ENCODE assay signal across 8 cellular contexts in genomic region chr9:134099123-134099761, GRCh38. TPM values are rescaled to one million over a fixed set of nuclear protein-coding genes. Genes with fewer than 3 reads are reported as not detected.
DNase-seq lines count a peak whose midpoint lies in the region; ATAC-seq and TF ChIP-seq lines count a peak whose summit lies in the region.

No MANE protein-coding gene starts in this region.

- H3K36me3 ChIP-seq in CD4-positive, CD25-positive, alpha-beta regulatory T cell (ENCODE audit: control insufficient read depth, insufficient read depth, low read length), result no peaks in the 10 kb centered on the region
- no peaks in the 10 kb centered on the region for H3K36me3 ChIP-seq in OCI-LY7 (ENCODE audit: insufficient read depth, low read length)

- peaks cover 7% of the 10 kb centered on the region for H3K27me3 Mint-ChIP-seq in CD4-positive, CD25-positive, alpha-beta regulatory T cell

- no peak overlapping the region for H3K27ac ChIP-seq in CD4-positive, CD25-positive, alpha-beta regulatory T cell (ENCODE audit: insufficient read depth, low read length, poor library complexity, severe bottlenecking)
- H3K27ac ChIP-seq in OCI-LY7 (ENCODE audit: low read depth, low read length, poor library complexity, severe bottlenecking), result no peak overlapping the region

- H3K9me3 Mint-ChIP-seq in CD4-positive, CD25-positive, alpha-beta regulatory T cell, result no peaks in the 10 kb centered on the region

- peak; percentile 36 to 57 (median 51) for DNase-seq in CD4-positive, CD25-positive, alpha-beta regulatory T cell
- DNase-seq in HFF-Myc (ENCODE audit: extremely low read depth, low read depth) (peak; percentile 16), OCI-LY7 (ENCODE audit: low spot score) (peak; percentile 67), activated T-cell treated with anti-CD3 and anti-CD28 coated beads for 24 hours (ENCODE audit: low read depth) (peak; percentile 46), fibroblast of the conjunctiva (ENCODE audit: low read depth) (peak; percentile 5), retinal pigment epithelial cell (ENCODE audit: low read depth) (no peak)

- no peak overlapping the region for H3K27ac Mint-ChIP-seq in CD4-positive, CD25-positive, alpha-beta regulatory T cell

- no peak overlapping the region for H3K4me3 ChIP-seq in CD4-positive, CD25-positive, alpha-beta regulatory T cell (ENCODE audit: low read depth, low read length)
- H3K4me3 ChIP-seq in HFF-Myc (replicated peaks; ENCODE audit: low read depth, low read length) (no peak overlapping the region), OCI-LY7 (ENCODE audit: low read depth, low read length, poor library complexity, severe bottlenecking) (no peak overlapping the region), retinal pigment epithelial cell (ENCODE audit: low read length) (no peak overlapping the region)

- peaks cover 0 to 4% (median 0%) of the 10 kb centered on the region in 4 donors for H3K4me1 Mint-ChIP-seq in CD4-positive, CD25-positive, alpha-beta regulatory T cell

- H4K20me1 ChIP-seq in OCI-LY7 (ENCODE audit: insufficient read depth, low read length), result no peaks in the 10 kb centered on the region

- H3K4me3 Mint-ChIP-seq in CD4-positive, CD25-positive, alpha-beta regulatory T cell, result no peak overlapping the region

- no peak overlapping the region for H3K4me2 ChIP-seq in OCI-LY7 (ENCODE audit: low read length)

- peak; percentile 78 for TF ChIP-seq CTCF in HFF-Myc (IDR thresholded peaks at IDR 0.05; ENCODE audit: low read depth, low read length, missing control alignments)
- TF ChIP-seq CTCF in OCI-LY7 (conservative IDR thresholded peaks at IDR 0.05; ENCODE audit: low read length), result peak; percentile 88
- peak; percentile 82 for TF ChIP-seq CTCF in retinal pigment epithelial cell (conservative IDR thresholded peaks at IDR 0.05; ENCODE audit: low read depth, low read length)

- CTCF ChIA-PET in OCI-LY7 (lab: Charles Lee; ENCODE audit: unreplicated experiment), result interaction anchor here (0.7 kb wide), 1 partner anchor 305 kb away, joined by 3 read pairs; no protein-coding TSS in a partner anchor

- H3K27me3 ChIP-seq in CD4-positive, CD25-positive, alpha-beta regulatory T cell (ENCODE audit: control insufficient read depth, insufficient read depth, low read length), result no peaks in the 10 kb centered on the region

- ATAC-seq in CD4-positive, CD25-positive, alpha-beta regulatory T cell (ENCODE audit: low read depth in 2 of 2), result peak; percentile 55 to 62
- ATAC-seq in GM18498 (IDR thresholded peaks at IDR 0.05; ENCODE audit: unreplicated experiment), result no peak
- no peak for ATAC-seq in HG03432 (IDR thresholded peaks at IDR 0.05; ENCODE audit: unreplicated experiment)

- H3K36me3 Mint-ChIP-seq in CD4-positive, CD25-positive, alpha-beta regulatory T cell, result no peaks in the 10 kb centered on the region

- H3K9me3 ChIP-seq in CD4-positive, CD25-positive, alpha-beta regulatory T cell (ENCODE audit: control insufficient read depth in 2 of 2, low read length in 2 of 2), result no peaks in the 10 kb centered on the region
- no peaks in the 10 kb centered on the region for H3K9me3 ChIP-seq in OCI-LY7 (ENCODE audit: low read length)

- no TSS peak for BruUV-seq in OCI-LY7 (replicated peaks; lab: Mats Ljungman, UMichigan)

- H2AFZ ChIP-seq in OCI-LY7 (ENCODE audit: low read length), result no peak overlapping the region

- no peaks in the 10 kb centered on the region for H3K4me1 ChIP-seq in CD4-positive, CD25-positive, alpha-beta regulatory T cell (ENCODE audit: control insufficient read depth, insufficient read depth, low read length, poor library complexity, severe bottlenecking)
- no peaks in the 10 kb centered on the region for H3K4me1 ChIP-seq in OCI-LY7 (ENCODE audit: insufficient read depth, low read length, poor library complexity, severe bottlenecking)

- POLR2A ChIA-PET in OCI-LY7 (lab: Charles Lee), result no interaction called here

- no peaks in the 10 kb centered on the region for H3K9me2 ChIP-seq in OCI-LY7 (ENCODE audit: insufficient read depth, low read length)

- H3K79me2 ChIP-seq in OCI-LY7 (ENCODE audit: insufficient read depth, low read depth, low read length), result no peaks in the 10 kb centered on the region

- intact Hi-C loops in OCI-LY7 (cut with micrococcal nuclease; ENCODE audit: unreplicated experiment), result no loop called here

RNA-seq across cellular contexts. Expression of gene BRD3, which starts 31.4 kb away (rescaled TPM):
- total RNA-seq in CD4-positive, CD25-positive, alpha-beta regulatory T cell, result 39.3 TPM
- polyA plus RNA-seq in CD4-positive, CD25-positive, alpha-beta regulatory T cell, result 10 to 100 TPM; 10.4 to 13.7 (median 12.1) TPM
- 3.1 and 3.5 TPM in 2 replicates for total RNA-seq in OCI-LY7 (2014; rRNA removed; shearing (Covaris generic))
- total RNA-seq in OCI-LY7 (2022), result 16.3 and 16.6 TPM in 2 replicates

RNA-seq across cellular contexts. Expression of gene WDR5, which starts 36.6 kb away (rescaled TPM):
- total RNA-seq in CD4-positive, CD25-positive, alpha-beta regulatory T cell, result 19.3 TPM
- 10 to 100 TPM; 11.4 to 18.0 (median 15.1) TPM for polyA plus RNA-seq in CD4-positive, CD25-positive, alpha-beta regulatory T cell
- 27.5 and 32.5 TPM in 2 replicates for total RNA-seq in OCI-LY7 (2014; rRNA removed; shearing (Covaris generic))
- 44.6 and 46.3 TPM in 2 replicates for total RNA-seq in OCI-LY7 (2022)

Comparison
In these comparisons a context has a peak if more than half of its experiments do, and no peak if none do; other contexts are left out.
1. ATAC-seq: peak in CD4-positive, CD25-positive, alpha-beta regulatory T cell (2 of 2); none in GM18498 (single experiment) and HG03432 (single experiment).
2. Peak in every context shown above with its lines, with median percentiles within 50 percentile points of each other: CTCF ChIP-seq.